ENCODE assay signal across 9 cellular contexts in genomic region chr18:5546660-5547059, GRCh38.
A peak's percentile ranks its signal among the peaks of the same experiment; 100 is the strongest.
DNase-seq lines count a peak whose midpoint lies in the region; ATAC-seq, FAIRE-seq and TF ChIP-seq lines count a peak whose summit lies in the region.
"Had no signal": no experiment of that assay in that cellular context is flagged by ENCODE, and none has a peak within 500 bp of the region (broad histone marks: within the 10 kb centered on the region; RNA-seq: fewer than 3 reads in every experiment).

No MANE protein-coding gene starts in this region.

- FAIRE-seq in HTR-8/SVneo (lab: Jason Lieb, UNC) = no peak
- FAIRE-seq in islet of Langerhans (lab: Jason Lieb, UNC) = peak; percentile 95
- no peak for FAIRE-seq in H54 (lab: Jason Lieb, UNC)

- no peak for TF ChIP-seq POLR2A in H54 (IDR thresholded peaks at IDR 0.05; ENCODE audit: low read depth, low read length)

- ATAC-seq in HG03354 (IDR thresholded peaks at IDR 0.05; ENCODE audit: poor library complexity, severe bottlenecking, unreplicated experiment) (no peak), GM21381 (IDR thresholded peaks at IDR 0.05; ENCODE audit: unreplicated experiment) (no peak)

- H3K4me3 ChIP-seq in AG10803 (ENCODE audit: low read length) = no peak overlapping the region
- H3K4me3 ChIP-seq: skin epidermis had no signal

- peak; percentile 82 for TF ChIP-seq CTCF in AG10803 (conservative IDR thresholded peaks at IDR 0.05; ENCODE audit: low read length)

- DNase-seq in AG10803 (ENCODE audit: low read depth) = peak; percentile 58
- DNase-seq in HTR-8/SVneo (ENCODE audit: insufficient read length, low spot score) = peak; percentile 29
- peak; percentile 58 for DNase-seq in amniotic stem cell (lab: John Stamatoyannopoulos, UW)
- no peak for DNase-seq in hepatic stellate cell (ENCODE audit: low spot score)
- no peak for DNase-seq in H54 (ENCODE audit: insufficient read length, low spot score)

Comparison
In these comparisons a context has a peak if more than half of its experiments do, and no peak if none do; other contexts are left out.
1. DNase-seq: peak in AG10803 (single experiment), HTR-8/SVneo (single experiment) and amniotic stem cell (single experiment); none in hepatic stellate cell (single experiment) and H54 (single experiment).